Comparison of ENCODE assay signal across 8 cellular contexts in genomic region chr3:67654832-67655152, GRCh38. TPM values are rescaled to one million over a fixed set of nuclear protein-coding genes. Genes with fewer than 3 reads are reported as not detected.
DNase-seq lines count a peak whose midpoint lies in the region; ATAC-seq and TF ChIP-seq lines count a peak whose summit lies in the region.

No MANE protein-coding gene starts in this region.

- H3K4me3 ChIP-seq in astrocyte of the spinal cord (ENCODE audit: low read depth, low read length) (peak overlapping the region; percentile 66), liver (ENCODE audit: low read depth in 1 of 3, low read length in 3 of 3) (peak overlapping the region; percentile 68 to 97 (median 80)), tibial nerve (peak overlapping the region; percentile 84 to 99 (median 94))

- H3K27me3 ChIP-seq in liver (ENCODE audit: control insufficient read depth in 4 of 4, insufficient read depth in 4 of 4, low read length in 3 of 4) (no peaks in the 10 kb centered on the region), tibial nerve (no peaks in the 10 kb centered on the region)

- no peak for TF ChIP-seq EP300 in tibial nerve (IDR thresholded peaks at IDR 0.05)

- H3K4me1 ChIP-seq in liver (ENCODE audit: control insufficient read depth in 4 of 4, insufficient read depth in 4 of 4, low read length in 3 of 4) (peaks cover 7 to 43% (median 21%) of the 10 kb centered on the region in 4 donors), tibial nerve (peaks cover 0 to 42% (median 16%) of the 10 kb centered on the region in 4 donors)

- H3K27ac ChIP-seq in 22Rv1 (peak overlapping the region; percentile 77), liver (ENCODE audit: low read depth in 1 of 2, low read length in 2 of 2) (peak overlapping the region; percentile 99 to 100), tibial nerve (peak overlapping the region; percentile 92 to 98 (median 96))

- DNase-seq in astrocyte of the spinal cord (ENCODE audit: low read depth, low spot score) (no peak), tibial nerve (ENCODE audit: low spot score in 2 of 2) (peak in 1 of 2 donors; percentile 9), occipital lobe (lab: John Stamatoyannopoulos, UW) (no peak)

- in situ Hi-C loops in astrocyte of the spinal cord (cut with HindIII; ENCODE audit: low sequenced_read_pairs): no loop called here

- TF ChIP-seq CTCF in 22Rv1 (IDR thresholded peaks at IDR 0.05) (no peak), astrocyte of the spinal cord (IDR thresholded peaks at IDR 0.05; ENCODE audit: low read depth, low read length) (no peak), liver (IDR thresholded peaks at IDR 0.05; ENCODE audit: low read depth, low read length, missing input control) (no peak), tibial nerve (IDR thresholded peaks at IDR 0.05) (no peak)

- WGBS in liver: 6% methylated on average over 11 of the region's 11 CpGs
- 18 to 24% methylated on average over 8 to 11 of the region's 11 CpGs for WGBS in tibial nerve, 2 donors

- H3K9me3 ChIP-seq in liver (ENCODE audit: control insufficient read depth in 4 of 4, low read length in 3 of 4): no peaks in the 10 kb centered on the region
- H3K9me3 ChIP-seq in tibial nerve: no peaks in the 10 kb centered on the region

- H3K36me3 ChIP-seq in liver (ENCODE audit: control insufficient read depth in 4 of 4, insufficient read depth in 3 of 4, low read depth in 1 of 4, low read length in 3 of 4) (no peaks in the 10 kb centered on the region), tibial nerve (no peaks in the 10 kb centered on the region)

- ATAC-seq in HG03280 (IDR thresholded peaks at IDR 0.05; ENCODE audit: unreplicated experiment) (peak; percentile 2), GM19463 (IDR thresholded peaks at IDR 0.05; ENCODE audit: unreplicated experiment) (no peak), GM18502 (IDR thresholded peaks at IDR 0.05; ENCODE audit: poor library complexity, unreplicated experiment) (no peak)

- peak overlapping the region; percentile 40 to 84 for H3K9ac ChIP-seq in liver (ENCODE audit: low read depth in 1 of 2, low read length in 2 of 2)

- peak in 1 of 2 donors; percentile 4 for TF ChIP-seq RAD21 in liver (IDR thresholded peaks at IDR 0.05)

- no peak for TF ChIP-seq POLR2A in tibial nerve (IDR thresholded peaks at IDR 0.05)

TF ChIP-seq in liver, 16 proteins besides CTCF, POLR2A, EP300 and RAD21:
- TF ChIP-seq EGR1 (IDR thresholded peaks at IDR 0.05; ENCODE audit: low read depth in 2 of 2) (no peak), TAF1 (conservative IDR thresholded peaks at IDR 0.05) (peak; percentile 12), FOXA1 (IDR thresholded peaks at IDR 0.05) (no peak), FOXA2 (IDR thresholded peaks at IDR 0.05) (no peak), RXRA (IDR thresholded peaks at IDR 0.05) (peak in 1 of 2 donors; percentile 4), GABPA (IDR thresholded peaks at IDR 0.05 in 1 of 2, conservative IDR thresholded peaks at IDR 0.05 in 1 of 2) (no peak)
- TF ChIP-seq, protein P1, sequence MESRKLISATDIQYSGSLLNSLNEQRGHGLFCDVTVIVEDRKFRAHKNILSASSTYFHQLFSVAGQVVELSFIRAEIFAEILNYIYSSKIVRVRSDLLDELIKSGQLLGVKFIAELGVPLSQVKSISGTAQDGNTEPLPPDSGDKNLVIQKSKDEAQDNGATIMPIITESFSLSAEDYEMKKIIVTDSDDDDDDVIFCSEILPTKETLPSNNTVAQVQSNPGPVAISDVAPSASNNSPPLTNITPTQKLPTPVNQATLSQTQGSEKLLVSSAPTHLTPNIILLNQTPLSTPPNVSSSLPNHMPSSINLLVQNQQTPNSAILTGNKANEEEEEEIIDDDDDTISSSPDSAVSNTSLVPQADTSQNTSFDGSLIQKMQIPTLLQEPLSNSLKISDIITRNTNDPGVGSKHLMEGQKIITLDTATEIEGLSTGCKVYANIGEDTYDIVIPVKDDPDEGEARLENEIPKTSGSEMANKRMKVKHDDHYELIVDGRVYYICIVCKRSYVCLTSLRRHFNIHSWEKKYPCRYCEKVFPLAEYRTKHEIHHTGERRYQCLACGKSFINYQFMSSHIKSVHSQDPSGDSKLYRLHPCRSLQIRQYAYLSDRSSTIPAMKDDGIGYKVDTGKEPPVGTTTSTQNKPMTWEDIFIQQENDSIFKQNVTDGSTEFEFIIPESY (IDR thresholded peaks at IDR 0.05): no peak
TF ChIP-seq in liver: peak in this region for 2.

RNA-seq across cellular contexts. Expression of gene SUCLG2, which starts 0.4 kb away (rescaled TPM):
- total RNA-seq in liver (100 to 1,000 TPM in 1 of 2 donors, 10 to 100 TPM in 1; 45.3 to 114 TPM), tibial nerve (10 to 100 TPM; 28.0 to 52.8 (median 42.7) TPM), occipital lobe (9.7 TPM)
- polyA plus RNA-seq in liver: 100 to 1,000 TPM in 1 of 2 donors, 10 to 100 TPM in 1; 77.2 to 108 TPM
